1 cellular context compared by ENCODE assay signal in genomic region chr2:162074937-162075688, GRCh38.
A peak's percentile ranks its signal among the peaks of the same experiment; 100 is the strongest.
TF ChIP-seq lines count a peak whose summit lies in the region.

No MANE protein-coding gene starts in this region.

TF ChIP-seq in HepG2, 621 proteins besides CTCF, POLR2A, EP300 and RAD21 (continued from another document and continues in another):
- TF ChIP-seq POGK (CRISPR knock-in tag; conservative IDR thresholded peaks at IDR 0.05) (no peak), NR0B2 (CRISPR knock-in tag; IDR thresholded peaks at IDR 0.05) (no peak), TFAP4 (IDR thresholded peaks at IDR 0.05; ENCODE audit: borderline replicate concordance, low read depth) (no peak), ZNF546 (CRISPR knock-in tag; conservative IDR thresholded peaks at IDR 0.05) (no peak), MAFF (IDR thresholded peaks at IDR 0.05; ENCODE audit: low read depth, low read length) (peak; percentile 76), NAIF1 (CRISPR knock-in tag; IDR thresholded peaks at IDR 0.05; ENCODE audit: borderline replicate concordance) (no peak), SOX13 (IDR thresholded peaks at IDR 0.05) (no peak), SOX13 (CRISPR knock-in tag; conservative IDR thresholded peaks at IDR 0.05 in 1 of 2, IDR thresholded peaks at IDR 0.05 in 1 of 2) (peak in 1 of 2 experiments; percentile 79; a peak in 2 of 4 replicates), ZNF503 (CRISPR knock-in tag; IDR thresholded peaks at IDR 0.05) (peak; percentile 68; the same call in 1 of the 2 replicates), ZBTB14 (CRISPR knock-in tag; IDR thresholded peaks at IDR 0.05) (no peak), KLF16 (CRISPR knock-in tag; IDR thresholded peaks at IDR 0.05) (no peak), SRSF1 (optimal IDR thresholded peaks at IDR 0.05; ENCODE audit: low read depth, low read length) (no peak), HMGXB4 (CRISPR knock-in tag; IDR thresholded peaks at IDR 0.05; ENCODE audit: borderline replicate concordance in 1 of 2, low read depth in 1 of 2) (no peak), ZNF484 (CRISPR knock-in tag; IDR thresholded peaks at IDR 0.05; ENCODE audit: borderline replicate concordance, low read depth) (no peak), MTERF4 (CRISPR knock-in tag; IDR thresholded peaks at IDR 0.05) (0 out of 2 replicates have a peak, but pooled peaks have one; percentile 5), CBFB (CRISPR knock-in tag; IDR thresholded peaks at IDR 0.05) (no peak), ZC3H13 (CRISPR knock-in tag; IDR thresholded peaks at IDR 0.05) (no peak), ZFP36L2 (CRISPR knock-in tag; IDR thresholded peaks at IDR 0.05) (no peak), POGZ (CRISPR knock-in tag; IDR thresholded peaks at IDR 0.05) (peak; percentile 68; the same call in 1 of the 2 replicates), ZNF609 (CRISPR knock-in tag; IDR thresholded peaks at IDR 0.05; ENCODE audit: borderline replicate concordance) (peak; percentile 76; the same call in 1 of the 2 replicates), ZNF20 (CRISPR knock-in tag; IDR thresholded peaks at IDR 0.05) (no peak), PATZ1 (CRISPR knock-in tag; IDR thresholded peaks at IDR 0.05) (peak; percentile 63; the same call in 1 of the 2 replicates), TCF7 (IDR thresholded peaks at IDR 0.05; ENCODE audit: low read depth) (no peak), U2AF2 (IDR thresholded peaks at IDR 0.05; ENCODE audit: low read depth, low read length) (no peak), ZFP91 (CRISPR knock-in tag; IDR thresholded peaks at IDR 0.05; ENCODE audit: borderline replicate concordance) (peak; percentile 30; the same call in 1 of the 2 replicates), ZBTB20 (CRISPR knock-in tag; IDR thresholded peaks at IDR 0.05; ENCODE audit: borderline replicate concordance, low read depth) (peak; percentile 41; the same call in 1 of the 2 replicates), ATF7-NPFF (CRISPR knock-in tag; IDR thresholded peaks at IDR 0.05; ENCODE audit: low read depth) (no peak), TEF (CRISPR knock-in tag; IDR thresholded peaks at IDR 0.05) (no peak), ZBTB49 (CRISPR knock-in tag; IDR thresholded peaks at IDR 0.05; ENCODE audit: borderline replicate concordance) (no peak), HNRNPH1 (optimal IDR thresholded peaks at IDR 0.05; ENCODE audit: low read depth, low read length) (no peak), ZNF564 (CRISPR knock-in tag; IDR thresholded peaks at IDR 0.05) (no peak)
